Comparison of ENCODE assay signal across 22 cellular contexts in the genomic region with DNA sequence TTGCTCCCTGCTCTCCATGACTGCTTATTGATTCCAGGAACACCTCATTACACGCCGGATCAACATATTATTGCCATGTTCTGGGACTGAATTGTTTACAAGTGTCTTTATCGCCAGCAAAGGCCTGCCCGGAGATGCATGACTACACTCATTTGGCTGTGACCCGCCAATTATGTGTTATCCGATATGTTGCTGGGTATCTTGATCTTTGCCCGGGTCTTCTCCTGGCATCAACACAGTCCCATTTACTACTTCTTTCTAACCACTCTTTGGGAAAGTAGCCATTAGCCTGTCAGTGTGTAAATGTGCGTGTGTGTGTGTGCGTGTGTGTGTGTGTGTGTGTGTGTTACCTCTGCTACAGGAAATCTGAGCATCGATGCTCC. TPM values are rescaled to one million over a fixed set of nuclear protein-coding genes. Genes with fewer than 3 reads are reported as not detected.
DNase-seq lines count a peak whose midpoint lies in the region; ATAC-seq, FAIRE-seq and TF ChIP-seq lines count a peak whose summit lies in the region.
"Had no signal": no experiment of that assay in that cellular context is flagged by ENCODE, and none has a peak within 500 bp of the region (broad histone marks: within the 10 kb centered on the region; RNA-seq: fewer than 3 reads in every experiment).

No MANE protein-coding gene starts in this region.

- H2BK20ac ChIP-seq in H1 (ENCODE audit: low read length), result no peak overlapping the region; the same call in 1 of the 2 replicates

- H2AFZ ChIP-seq in H1 (ENCODE audit: low read length), result no peak overlapping the region

- no peak overlapping the region for H4K5ac ChIP-seq in H1 (ENCODE audit: insufficient read length, low read depth, low read length)

- H3K36me3 ChIP-seq in H1 (ENCODE audit: control insufficient read depth in 2 of 4, insufficient read depth in 4 of 4, low read length in 3 of 4) (no peaks in the 10 kb centered on the region), brain microvascular endothelial cell (replicated peaks) (no peaks in the 10 kb centered on the region)
- no peaks in the 10 kb centered on the region for H3K36me3 ChIP-seq in CD8-positive, alpha-beta memory T cell (ENCODE audit: insufficient read depth, low read length)
- H3K36me3 ChIP-seq: esophagus squamous epithelium, neutrophil, thoracic aorta had no signal

- no peak overlapping the region for H3K27ac Mint-ChIP-seq in CD8-positive, alpha-beta memory T cell
- H3K27ac Mint-ChIP-seq: activated CD4-positive, alpha-beta memory T cell treated with anti-CD3 and anti-CD28 coated beads, Interleukin-2, amount 10 ng/mL, durations not matched to agents 7 days and 5 days; CD4-positive, alpha-beta T cell had no signal

- H3K9me3 Mint-ChIP-seq in CD8-positive, alpha-beta memory T cell, result no peaks in the 10 kb centered on the region
- H3K9me3 Mint-ChIP-seq: activated CD4-positive, alpha-beta memory T cell treated with anti-CD3 and anti-CD28 coated beads, Interleukin-2, amount 10 ng/mL, durations not matched to agents 7 days and 5 days; CD4-positive, alpha-beta T cell had no signal

- no peak overlapping the region for H4K8ac ChIP-seq in H1 (ENCODE audit: extremely low read depth, insufficient read depth, low read length)

- TF ChIP-seq EP300 in H1 (IDR thresholded peaks at IDR 0.05; ENCODE audit: borderline replicate concordance in 1 of 2, low read depth in 2 of 2, low read length in 2 of 2), result no peak

- FAIRE-seq in H1 (lab: Jason Lieb, UNC), result no peak

- H3K14ac ChIP-seq in H1 (ENCODE audit: insufficient read length), result no peak overlapping the region

- in situ Hi-C loops in brain microvascular endothelial cell (cut with HindIII; ENCODE audit: low pct_ligation_motif_present, low sequenced_read_pairs), result no loop called here

- DNase-seq in COLO668 (lab: John Stamatoyannopoulos, UW; ENCODE audit: unreplicated experiment) (peak; percentile 72), NCI-H1092 (lab: John Stamatoyannopoulos, UW) (peak; percentile 54), NCI-H526 treated with DMSO at 0.1 percent for 48 hours (lab: John Stamatoyannopoulos, UW) (peak; percentile 72), H1 (ENCODE audit: low read depth in 1 of 2, low spot score in 2 of 2) (no peak), brain microvascular endothelial cell (no peak)
- no peak for DNase-seq in CD8-positive, alpha-beta memory T cell
- DNase-seq in effector CD8-positive, alpha-beta T cell (lab: John Stamatoyannopoulos, UW), result no peak
- DNase-seq: activated CD4-positive, alpha-beta memory T cell treated with anti-CD3 and anti-CD28 coated beads, Interleukin-2, amount 10 ng/mL, durations not matched to agents 7 days and 5 days; amniotic stem cell; CD4-positive, alpha-beta T cell; central memory CD4-positive, alpha-beta T cell; DND-41; esophagus squamous epithelium; mucosa of descending colon; NCI-H1694; NCI-H524 treated with DMSO at 0.1 percent for 48 hours had no signal

- TF ChIP-seq POLR2A in H1 (IDR thresholded peaks at IDR 0.05; ENCODE audit: control extremely low read depth in 1 of 2, low read depth in 2 of 2, low read length in 2 of 2), result no peak

- CTCF ChIA-PET in H1 (lab: Charles Lee; ENCODE audit: partially characterized antibody), result interaction anchor here (0.9 to 1.5 kb wide), 6 partner anchors 11 to 414 kb away, joined by 3 to 5 read pairs (median 4); no protein-coding TSS in a partner anchor
- CTCF ChIA-PET in CD8-positive, alpha-beta memory T cell (lab: Charles Lee), result no interaction called here

- H4K20me1 ChIP-seq in H1 (replicated peaks in 1 of 2; ENCODE audit: control insufficient read depth in 1 of 2, insufficient read depth in 2 of 2, low read length in 2 of 2), result no peaks in the 10 kb centered on the region

- H3K27ac ChIP-seq in H1 (ENCODE audit: low read depth, low read length) (no peak overlapping the region), brain microvascular endothelial cell (no peak overlapping the region)
- no peak overlapping the region for H3K27ac ChIP-seq in CD8-positive, alpha-beta memory T cell (ENCODE audit: low read depth, low read length)
- H3K27ac ChIP-seq: esophagus squamous epithelium, neutrophil, thoracic aorta had no signal

- peak overlapping the region; percentile 30 for H3K4ac ChIP-seq in H1 (replicated peaks; ENCODE audit: insufficient read length, low read depth, low read length)

- H3K4me3 Mint-ChIP-seq in CD8-positive, alpha-beta memory T cell, result no peak overlapping the region
- H3K4me3 Mint-ChIP-seq: activated CD4-positive, alpha-beta memory T cell treated with anti-CD3 and anti-CD28 coated beads, Interleukin-2, amount 10 ng/mL, durations not matched to agents 7 days and 5 days; CD4-positive, alpha-beta T cell had no signal

- TF ChIP-seq CTCF in H1 (IDR thresholded peaks at IDR 0.05; ENCODE audit: control extremely low read depth in 1 of 3, insufficient read depth in 1 of 3, low read depth in 1 of 3, low read length in 3 of 3), result no peak
- TF ChIP-seq CTCF in brain microvascular endothelial cell (IDR thresholded peaks at IDR 0.05; ENCODE audit: low read depth, low read length, missing control alignments), result no peak

- no peaks in the 10 kb centered on the region for H3K79me2 ChIP-seq in H1 (ENCODE audit: control insufficient read depth in 1 of 2, insufficient read depth in 2 of 2, low read length in 2 of 2)

- no peaks in the 10 kb centered on the region for H3K4me1 Mint-ChIP-seq in CD8-positive, alpha-beta memory T cell
- H3K4me1 Mint-ChIP-seq: activated CD4-positive, alpha-beta memory T cell treated with anti-CD3 and anti-CD28 coated beads, Interleukin-2, amount 10 ng/mL, durations not matched to agents 7 days and 5 days had no signal

- WGBS in H1 (ENCODE audit: extremely low coverage in 1 of 2, insufficient coverage in 1 of 2, insufficient read length in 1 of 2, insufficient replicate concordance in 2 of 2, low coverage in 1 of 2, low lambda C conversion rate in 2 of 2, missing lambda C conversion rate in 1 of 2), 2 experiments, result 89% methylated on average over 10 of the region's 10 CpGs; no CpG with 5 or more reads in 1 of the 2 experiments

- no peaks in the 10 kb centered on the region for H3K36me3 Mint-ChIP-seq in CD8-positive, alpha-beta memory T cell

- POLR2A ChIA-PET in H1 (lab: Charles Lee; ENCODE audit: partially characterized antibody), result interaction anchor here (2.5 kb wide), 1 partner anchor 10 kb away, joined by 13 read pairs; no protein-coding TSS in a partner anchor
- POLR2A ChIA-PET in CD8-positive, alpha-beta memory T cell (lab: Charles Lee), result no interaction called here

- H2BK5ac ChIP-seq in H1 (ENCODE audit: low read depth, low read length), result no peak overlapping the region; the same call in 1 of the 2 replicates

- H3K23me2 ChIP-seq in H1 (ENCODE audit: low read depth, low read length), result no peaks in the 10 kb centered on the region

- H3K27me3 Mint-ChIP-seq in CD8-positive, alpha-beta memory T cell, result peaks cover 40 to 76% of the 10 kb centered on the region in 2 donors

- H3K4me3 ChIP-seq in H1 (ENCODE audit: extremely low read depth in 1 of 4, insufficient read depth in 2 of 4, low read depth in 3 of 4, low read length in 4 of 4) (peak overlapping the region in 1 of 4 experiments; percentile 28; a peak in 1 of 8 replicates), brain microvascular endothelial cell (ENCODE audit: low read depth, low read length) (no peak overlapping the region)
- H3K4me3 ChIP-seq in CD8-positive, alpha-beta memory T cell (ENCODE audit: low read length), result no peak overlapping the region
- H3K4me3 ChIP-seq: esophagus squamous epithelium, mucosa of descending colon, thoracic aorta had no signal

- no peak overlapping the region for H2BK120ac ChIP-seq in H1 (replicated peaks; ENCODE audit: low read depth, low read length)

- no peak for ATAC-seq in GM21723 (IDR thresholded peaks at IDR 0.05; ENCODE audit: unreplicated experiment)
- ATAC-seq: mucosa of descending colon, Panc1 had no signal

- H2BK12ac ChIP-seq in H1 (ENCODE audit: low read depth, low read length), result peak overlapping the region; percentile 81; the same call in 1 of the 2 replicates

- peaks cover 3 to 25% (median 17%) of the 10 kb centered on the region in 4 experiments; a peak in 6 of 7 replicates for H3K4me1 ChIP-seq in H1 (replicated peaks in 1 of 4; ENCODE audit: control insufficient read depth in 3 of 4, insufficient read depth in 4 of 4, low read length in 3 of 4)
- H3K4me1 ChIP-seq in CD8-positive, alpha-beta memory T cell (ENCODE audit: insufficient read depth, low read length), result no peaks in the 10 kb centered on the region
- H3K4me1 ChIP-seq: esophagus squamous epithelium had no signal

- peak overlapping the region; percentile 52; the same call in 1 of the 2 replicates for H3K18ac ChIP-seq in H1 (ENCODE audit: extremely low read depth, low read length)

- no peak for TF ChIP-seq RAD21 in H1 (IDR thresholded peaks at IDR 0.05 in 1 of 2, conservative IDR thresholded peaks at IDR 0.05 in 1 of 2; ENCODE audit: low read depth in 2 of 2, low read length in 2 of 2)

- H2BK15ac ChIP-seq in H1 (ENCODE audit: low read length), result no peak overlapping the region

- no peak overlapping the region for H2AK5ac ChIP-seq in H1 (ENCODE audit: low read depth, low read length)

- H3K9ac ChIP-seq in H1 (replicated peaks in 1 of 4; ENCODE audit: extremely low read depth in 1 of 4, low read depth in 3 of 4, low read length in 3 of 4), result no peak overlapping the region

- no peaks in the 10 kb centered on the region for H3K27me3 ChIP-seq in H1 (replicated peaks in 1 of 4; ENCODE audit: control insufficient read depth in 3 of 4, extremely low read depth in 1 of 4, insufficient read depth in 3 of 4, low read length in 3 of 4)
- H3K27me3 ChIP-seq in CD8-positive, alpha-beta memory T cell (ENCODE audit: insufficient read depth, low read length, poor library complexity, severe bottlenecking), result peaks cover 20% of the 10 kb centered on the region
- no peaks in the 10 kb centered on the region for H3K27me3 ChIP-seq in brain microvascular endothelial cell (replicated peaks)

- H3K4me2 ChIP-seq in H1 (ENCODE audit: insufficient read depth in 1 of 2, low read depth in 2 of 2, low read length in 2 of 2), result peak overlapping the region; percentile 34 to 52

- no peak overlapping the region for H3K23ac ChIP-seq in H1 (ENCODE audit: insufficient read length)

- H4K91ac ChIP-seq in H1 (replicated peaks; ENCODE audit: insufficient read length, low read length), result no peak overlapping the region

- H3K9me3 ChIP-seq in H1 (ENCODE audit: insufficient read depth in 2 of 2, low read depth in 1 of 2, low read length in 1 of 2), result no peaks in the 10 kb centered on the region
- no peaks in the 10 kb centered on the region for H3K9me3 ChIP-seq in CD8-positive, alpha-beta memory T cell (ENCODE audit: low read length)
- H3K9me3 ChIP-seq: esophagus squamous epithelium, mucosa of descending colon, neutrophil, thoracic aorta had no signal

- no peaks in the 10 kb centered on the region for H3K79me1 ChIP-seq in H1 (ENCODE audit: low read depth, low read length)

- H3K56ac ChIP-seq in H1 (replicated peaks; ENCODE audit: insufficient read length, low read depth, low read length), result no peak overlapping the region

RNA-seq across cellular contexts. Expression of gene LINC00237, which starts 15.4 kb away (rescaled TPM):
- 0.28 and 0.69 TPM in 2 replicates for total RNA-seq in H1 (2021; fragmentation: NEBNext Ultra II Directional; extraction: Animal tissue kit (Norgen Biotek cat#: 25700))
- 0.22 and 1.4 TPM in 2 replicates for polyA plus RNA-seq in H1 (2011; rRNA removed)
- 3.6 TPM for polyA plus RNA-seq in H1 (2011; cell fraction: cytosol; rRNA removed)
- polyA plus RNA-seq in H1 (2011; cell fraction: nucleus; rRNA removed), result 0.74 TPM
- 0.24 to 1.4 TPM (median 0.40 TPM) in 4 replicates for polyA plus RNA-seq in H1 (2012, experiment 1 of 2)
- polyA plus RNA-seq in H1 (2012, experiment 2 of 2), result not detected
- polyA plus RNA-seq in H1 (2013, experiment 1 of 2), result 0.28 TPM
- 0.55 TPM for polyA plus RNA-seq in H1 (2013, experiment 2 of 2)
- 0.29 and 0.66 TPM in 2 replicates for polyA minus RNA-seq in H1 (2011; rRNA and poly(A)+ RNA removed)
- polyA minus RNA-seq in H1 (2011; cell fraction: cytosol; rRNA and poly(A)+ RNA removed), result not detected
- not detected for polyA minus RNA-seq in H1 (2011; cell fraction: nucleus; rRNA and poly(A)+ RNA removed)
- total RNA-seq in CD8-positive, alpha-beta memory T cell, result not detected
- polyA plus RNA-seq in CD8-positive, alpha-beta memory T cell, result not detected
- total RNA-seq: activated CD4-positive, alpha-beta memory T cell treated with anti-CD3 and anti-CD28 coated beads, Interleukin-2, amount 10 ng/mL, durations not matched to agents 7 days and 5 days; CD4-positive, alpha-beta T cell; esophagus squamous epithelium; HT1080; mucosa of descending colon; T-helper 2 cell treated with Interferon-gamma antibody and Interleukin-4, amounts not matched to agents 100 ng/mL and 5 ng/mL, for 36 hours; thoracic aorta had no signal

RNA-seq across cellular contexts. Expression of gene KIZ, which starts 35.2 kb away (rescaled TPM):
- 47.9 and 51.7 TPM in 2 replicates for total RNA-seq in H1 (2021; fragmentation: NEBNext Ultra II Directional; extraction: Animal tissue kit (Norgen Biotek cat#: 25700))
- polyA plus RNA-seq in H1 (2011; rRNA removed), result 12.7 and 13.0 TPM in 2 replicates
- 26.3 TPM for polyA plus RNA-seq in H1 (2011; cell fraction: cytosol; rRNA removed)
- 36.0 TPM for polyA plus RNA-seq in H1 (2011; cell fraction: nucleus; rRNA removed)
- polyA plus RNA-seq in H1 (2012, experiment 1 of 2), result 20.3 to 41.2 TPM (median 27.0 TPM) in 4 replicates
- polyA plus RNA-seq in H1 (2012, experiment 2 of 2), result 2.5 TPM
- polyA plus RNA-seq in H1 (2013, experiment 1 of 2), result 47.2 TPM
- polyA plus RNA-seq in H1 (2013, experiment 2 of 2), result 45.8 TPM
- 16.4 and 25.0 TPM in 2 replicates for polyA minus RNA-seq in H1 (2011; rRNA and poly(A)+ RNA removed)
- polyA minus RNA-seq in H1 (2011; cell fraction: cytosol; rRNA and poly(A)+ RNA removed), result 21.0 TPM
- polyA minus RNA-seq in H1 (2011; cell fraction: nucleus; rRNA and poly(A)+ RNA removed), result 30.8 TPM
- 10 to 100 TPM in 1 of 2 experiments, 1 to 10 TPM in 1; 9.7 to 13.3 TPM for total RNA-seq in CD8-positive, alpha-beta memory T cell
- polyA plus RNA-seq in CD8-positive, alpha-beta memory T cell, result 20.5 TPM

Comparison
In these comparisons a context has a peak if more than half of its experiments do, and no peak if none do; other contexts are left out.
1. DNase-seq: peak in COLO668 (single experiment), NCI-H1092 (single experiment) and NCI-H526 treated with DMSO at 0.1 percent for 48 hours (single experiment); none in H1 (0 of 2), CD8-positive, alpha-beta memory T cell (0 of 5), brain microvascular endothelial cell (single experiment) and effector CD8-positive, alpha-beta T cell (single experiment).